Comparison of ENCODE assay signal across 5 cellular contexts in genomic region chr10:101011517-101012423, GRCh38. TPM values are rescaled to one million over a fixed set of nuclear protein-coding genes. Genes with fewer than 3 reads are reported as not detected.
DNase-seq lines count a peak whose midpoint lies in the region; FAIRE-seq and TF ChIP-seq lines count a peak whose summit lies in the region.
"Had no signal": no experiment of that assay in that cellular context is flagged by ENCODE, and none has a peak within 500 bp of the region (broad histone marks: within the 10 kb centered on the region; RNA-seq: fewer than 3 reads in every experiment).

No MANE protein-coding gene starts in this region.

- H4K20me1 ChIP-seq in endothelial cell of umbilical vein (replicated peaks; ENCODE audit: control insufficient read depth, extremely low read depth, insufficient read depth, low read length): no peaks in the 10 kb centered on the region

- peaks cover 13% of the 10 kb centered on the region for H3K4me1 ChIP-seq in endothelial cell of umbilical vein (ENCODE audit: control insufficient read depth, extremely low read depth, insufficient read depth, low read length)

- H3K79me2 ChIP-seq in endothelial cell of umbilical vein (ENCODE audit: control insufficient read depth, insufficient read depth, low read length): no peaks in the 10 kb centered on the region

- dilution Hi-C loops in endothelial cell of umbilical vein (cut with MboI; ENCODE audit: extremely low pct_ligation_motif_present, low sequenced_read_pairs): no loop called here

- CTCF ChIA-PET in endothelial cell of umbilical vein (lab: Charles Lee): interaction anchor here (0.6 to 8.8 kb wide), 9 partner anchors 10 to 493 kb away, joined by 3 to 92 read pairs (median 5); partner anchors contain the start of gene LZTS2

- intact Hi-C loops in endothelial cell of umbilical vein (cut with micrococcal nuclease): loop anchor here (5.0 to 10.0 kb wide), 2 partner anchors 97 to 339 kb away; partner anchors contain the start of gene SLF2

- no peak overlapping the region for H3K4me2 ChIP-seq in endothelial cell of umbilical vein (ENCODE audit: insufficient read depth, low read length)

- peaks cover 2 to 4% of the 10 kb centered on the region in 2 experiments for H3K36me3 ChIP-seq in endothelial cell of umbilical vein (ENCODE audit: control insufficient read depth in 2 of 2, extremely low read depth in 1 of 2, insufficient read depth in 2 of 2, low read length in 2 of 2)

- POLR2A ChIA-PET in endothelial cell of umbilical vein (lab: Charles Lee): interaction anchor here (1.4 kb wide), 1 partner anchor 12 kb away, joined by 3 read pairs; the partner anchor contains the start of gene LZTS2

- FAIRE-seq in endothelial cell of umbilical vein (lab: Jason Lieb, UNC): no peak
- FAIRE-seq: kidney had no signal

- no peak for TF ChIP-seq POLR2A in endothelial cell of umbilical vein (IDR thresholded peaks at IDR 0.05; ENCODE audit: low read depth, low read length)

- no peak overlapping the region for H3K9ac ChIP-seq in endothelial cell of umbilical vein (replicated peaks; ENCODE audit: extremely low read depth, insufficient read depth, low read length)

- no peak overlapping the region for H2AFZ ChIP-seq in endothelial cell of umbilical vein (ENCODE audit: low read depth, low read length)

- no peaks in the 10 kb centered on the region for H3K9me1 ChIP-seq in endothelial cell of umbilical vein (replicated peaks; ENCODE audit: control insufficient read depth, extremely low read depth, insufficient read depth, low read length)

- no TSS peak for BruUV-seq in endothelial cell of umbilical vein (replicated peaks; lab: Mats Ljungman, UMichigan)

- no peaks in the 10 kb centered on the region for H3K9me3 ChIP-seq in endothelial cell of umbilical vein (replicated peaks; ENCODE audit: control insufficient read depth, insufficient read depth, low read length)

- H3K27ac ChIP-seq in endothelial cell of umbilical vein (ENCODE audit: insufficient read depth, low read depth, low read length): no peak overlapping the region

- peak; percentile 28 to 51 for TF ChIP-seq CTCF in endothelial cell of umbilical vein (IDR thresholded peaks at IDR 0.05; ENCODE audit: extremely low read depth in 1 of 2, insufficient read depth in 1 of 2, low read depth in 1 of 2, low read length in 2 of 2)

- H3K27me3 ChIP-seq in endothelial cell of umbilical vein (ENCODE audit: control insufficient read depth in 2 of 2, insufficient read depth in 2 of 2, low read length in 2 of 2): no peaks in the 10 kb centered on the region

- DNase-seq in GM03348 (ENCODE audit: low spot score): peak; percentile 40
- no peak for DNase-seq in endothelial cell of umbilical vein (ENCODE audit: low read depth, low spot score)
- DNase-seq in NCI-H1105 (lab: John Stamatoyannopoulos, UW): no peak
- DNase-seq in NOMO-1 treated with DMSO at 0.1 percent for 48 hours (lab: John Stamatoyannopoulos, UW; ENCODE audit: unreplicated experiment): no peak

- no peak overlapping the region for H3K4me3 ChIP-seq in endothelial cell of umbilical vein (replicated peaks in 1 of 3; ENCODE audit: insufficient read depth in 1 of 3, low read depth in 1 of 3, low read length in 3 of 3)

TF ChIP-seq in endothelial cell of umbilical vein, 7 proteins besides CTCF, POLR2A, EP300 and RAD21:
- TF ChIP-seq MYC (IDR thresholded peaks at IDR 0.05; ENCODE audit: low read depth, low read length) (no peak), MAX (IDR thresholded peaks at IDR 0.05; ENCODE audit: insufficient read depth, insufficient read length) (no peak), GATA2 (IDR thresholded peaks at IDR 0.05; ENCODE audit: insufficient read depth, insufficient read length, low read depth, low read length) (no peak), POLR2AphosphoS5 (IDR thresholded peaks at IDR 0.05; ENCODE audit: insufficient read depth, low read depth, low read length) (no peak), EZH2 (IDR thresholded peaks at IDR 0.05; ENCODE audit: borderline replicate concordance, low read depth, low read length, severe bottlenecking) (no peak), JUN (IDR thresholded peaks at IDR 0.05; ENCODE audit: borderline replicate concordance, insufficient read depth, insufficient read length, low read depth) (no peak), FOS (IDR thresholded peaks at IDR 0.05; ENCODE audit: borderline replicate concordance, insufficient read depth, low read length) (no peak)

RNA-seq across cellular contexts. Expression of gene LZTS2, which starts 12.2 kb away (rescaled TPM):
- 63.7 and 70.8 TPM in 2 replicates for total RNA-seq in endothelial cell of umbilical vein
- polyA plus RNA-seq in endothelial cell of umbilical vein: 79.5 and 93.2 TPM in 2 replicates
- 47.6 and 58.9 TPM in 2 replicates for polyA plus RNA-seq in endothelial cell of umbilical vein (2011; cell fraction: cytosol; rRNA removed)
- 72.5 and 108 TPM in 2 replicates for polyA plus RNA-seq in endothelial cell of umbilical vein (2011; cell fraction: nucleus; rRNA removed)
- 36.0 and 47.0 TPM in 2 replicates for polyA plus RNA-seq in endothelial cell of umbilical vein (2012)
- polyA minus RNA-seq in endothelial cell of umbilical vein: 32.0 and 39.4 TPM in 2 replicates
- polyA minus RNA-seq in endothelial cell of umbilical vein (2011; cell fraction: cytosol; rRNA and poly(A)+ RNA removed): 16.4 TPM
- 16.7 and 31.8 TPM in 2 replicates for polyA minus RNA-seq in endothelial cell of umbilical vein (2011; cell fraction: nucleus; rRNA and poly(A)+ RNA removed)

RNA-seq across cellular contexts. Expression of gene PDZD7, which starts 19.2 kb away (rescaled TPM):
- 0.55 and 1.6 TPM in 2 replicates for total RNA-seq in endothelial cell of umbilical vein
- 0.41 and 0.92 TPM in 2 replicates for polyA plus RNA-seq in endothelial cell of umbilical vein
- polyA plus RNA-seq in endothelial cell of umbilical vein (2011; cell fraction: cytosol; rRNA removed): 0.36 and 0.69 TPM in 2 replicates
- polyA plus RNA-seq in endothelial cell of umbilical vein (2011; cell fraction: nucleus; rRNA removed): 1.3 and 1.7 TPM in 2 replicates
- 1.0 and 2.6 TPM in 2 replicates for polyA plus RNA-seq in endothelial cell of umbilical vein (2012)
- polyA minus RNA-seq in endothelial cell of umbilical vein: 0.22 and 0.45 TPM in 2 replicates
- 0.72 TPM for polyA minus RNA-seq in endothelial cell of umbilical vein (2011; cell fraction: cytosol; rRNA and poly(A)+ RNA removed)
- polyA minus RNA-seq in endothelial cell of umbilical vein (2011; cell fraction: nucleus; rRNA and poly(A)+ RNA removed): 0.14 TPM in 1 of 2 replicates, not detected in the other

RNA-seq across cellular contexts. Expression of gene SFXN3, which starts 19.3 kb away (rescaled TPM):
- 79.6 and 83.1 TPM in 2 replicates for total RNA-seq in endothelial cell of umbilical vein
- polyA plus RNA-seq in endothelial cell of umbilical vein: 117 and 125 TPM in 2 replicates
- 75.8 and 81.7 TPM in 2 replicates for polyA plus RNA-seq in endothelial cell of umbilical vein (2011; cell fraction: cytosol; rRNA removed)
- polyA plus RNA-seq in endothelial cell of umbilical vein (2011; cell fraction: nucleus; rRNA removed): 327 and 344 TPM in 2 replicates
- polyA plus RNA-seq in endothelial cell of umbilical vein (2012): 67.4 and 75.2 TPM in 2 replicates
- 177 and 187 TPM in 2 replicates for polyA minus RNA-seq in endothelial cell of umbilical vein
- polyA minus RNA-seq in endothelial cell of umbilical vein (2011; cell fraction: cytosol; rRNA and poly(A)+ RNA removed): 82.2 TPM
- polyA minus RNA-seq in endothelial cell of umbilical vein (2011; cell fraction: nucleus; rRNA and poly(A)+ RNA removed): 63.1 and 94.4 TPM in 2 replicates

RNA-seq across cellular contexts. Expression of gene TWNK, which starts 24.4 kb away (rescaled TPM):
- 10.9 and 12.3 TPM in 2 replicates for total RNA-seq in endothelial cell of umbilical vein
- polyA plus RNA-seq in endothelial cell of umbilical vein: 4.3 and 5.6 TPM in 2 replicates
- 7.0 and 8.7 TPM in 2 replicates for polyA plus RNA-seq in endothelial cell of umbilical vein (2011; cell fraction: cytosol; rRNA removed)
- 8.0 and 9.7 TPM in 2 replicates for polyA plus RNA-seq in endothelial cell of umbilical vein (2011; cell fraction: nucleus; rRNA removed)
- polyA plus RNA-seq in endothelial cell of umbilical vein (2012): 12.8 and 12.9 TPM in 2 replicates
- polyA minus RNA-seq in endothelial cell of umbilical vein: 11.8 and 13.0 TPM in 2 replicates
- polyA minus RNA-seq in endothelial cell of umbilical vein (2011; cell fraction: cytosol; rRNA and poly(A)+ RNA removed): 14.4 TPM
- polyA minus RNA-seq in endothelial cell of umbilical vein (2011; cell fraction: nucleus; rRNA and poly(A)+ RNA removed): 5.4 and 5.8 TPM in 2 replicates

RNA-seq across cellular contexts. Expression of gene MRPL43, which starts 24.5 kb away (rescaled TPM):
- total RNA-seq in endothelial cell of umbilical vein: 75.0 and 77.3 TPM in 2 replicates
- 144 and 204 TPM in 2 replicates for polyA plus RNA-seq in endothelial cell of umbilical vein
- 101 and 131 TPM in 2 replicates for polyA plus RNA-seq in endothelial cell of umbilical vein (2011; cell fraction: cytosol; rRNA removed)
- 63.5 and 73.0 TPM in 2 replicates for polyA plus RNA-seq in endothelial cell of umbilical vein (2011; cell fraction: nucleus; rRNA removed)
- polyA plus RNA-seq in endothelial cell of umbilical vein (2012): 95.6 and 111 TPM in 2 replicates
- 35.5 and 39.4 TPM in 2 replicates for polyA minus RNA-seq in endothelial cell of umbilical vein
- 61.4 TPM for polyA minus RNA-seq in endothelial cell of umbilical vein (2011; cell fraction: cytosol; rRNA and poly(A)+ RNA removed)
- 12.0 and 28.5 TPM in 2 replicates for polyA minus RNA-seq in endothelial cell of umbilical vein (2011; cell fraction: nucleus; rRNA and poly(A)+ RNA removed)
